Comparison of ENCODE assay signal across 8 cellular contexts in genomic region chr12:54016478-54016964, GRCh38. TPM values are rescaled to one million over a fixed set of nuclear protein-coding genes. Genes with fewer than 3 reads are reported as not detected.
A peak's percentile ranks its signal among the peaks of the same experiment; 100 is the strongest.
DNase-seq lines count a peak whose midpoint lies in the region; ATAC-seq, FAIRE-seq and TF ChIP-seq lines count a peak whose summit lies in the region.

No MANE protein-coding gene starts in this region.

- ATAC-seq in HG02885 (IDR thresholded peaks at IDR 0.05; ENCODE audit: poor library complexity, unreplicated experiment) = no peak

- no peak for TF ChIP-seq CTCF in HEK293 (tag by site-specific recombination; IDR thresholded peaks at IDR 0.05)
- TF ChIP-seq CTCF in hepatocyte (IDR thresholded peaks at IDR 0.05; ENCODE audit: poor library complexity) = no peak

- no peaks in the 10 kb centered on the region for H3K9me2 ChIP-seq in hepatocyte (replicated peaks; ENCODE audit: insufficient read depth)

- no peaks in the 10 kb centered on the region for H4K20me1 ChIP-seq in hepatocyte (ENCODE audit: insufficient read depth, poor library complexity, severe bottlenecking)

- DNase-seq in RKO (ENCODE audit: low spot score) = peak; percentile 95
- peak; percentile 76 for DNase-seq in hepatocyte (ENCODE audit: low spot score)
- no peak for DNase-seq in stimulated activated CD4-positive, alpha-beta T cell treated with anti-CD3 and anti-CD28 coated beads, Interleukin-1b, Interleukin-23, amount 100 ng/mL, for 48 hours
- no peak for DNase-seq in activated CD4-positive, alpha-beta T cell treated with anti-CD3 and anti-CD28 coated beads for 1 hour
- no peak for DNase-seq in stimulated activated CD4-positive, alpha-beta T cell treated with anti-CD3 and anti-CD28 coated beads, Interleukin-2, amount 100 ng/mL, for 48 hours

- H2AFZ ChIP-seq in hepatocyte = no peak overlapping the region

- H3K27ac ChIP-seq in HEK293 (ENCODE audit: extremely low read depth, low read depth, low read length) = peak overlapping the region; percentile 100
- peak overlapping the region; percentile 97 for H3K27ac ChIP-seq in hepatocyte

- WGBS in hepatocyte (ENCODE audit: low lambda C conversion rate, missing lambda C conversion rate) = 2% methylated on average over 24 of the region's 25 CpGs

- H3K4me1 ChIP-seq in HEK293 (ENCODE audit: control insufficient read depth, insufficient read depth, low read length) (peaks cover 45% of the 10 kb centered on the region), hepatocyte (ENCODE audit: insufficient read depth) (peaks cover 13% of the 10 kb centered on the region)

- peak; percentile 92 for FAIRE-seq in A204.1 (lab: Jason Lieb, UNC)

- CTCF ChIA-PET in HEK293 (lab: Yijun Ruan, JAX) = interaction anchor here (0.6 to 3.8 kb wide), 16 partner anchors 9 to 363 kb away, joined by 3 to 23 read pairs (median 4); partner anchors contain the start of genes HOXC10, HOXC5 and HOXC8

- H3K79me2 ChIP-seq in hepatocyte = peaks cover 26% of the 10 kb centered on the region

- peak overlapping the region; percentile 90 for H3K4me2 ChIP-seq in hepatocyte

- peaks cover 77% of the 10 kb centered on the region for H3K27me3 ChIP-seq in hepatocyte

- H3K9me3 ChIP-seq in HEK293 (ENCODE audit: control insufficient read depth, insufficient read depth, low read depth, low read length) (no peaks in the 10 kb centered on the region), hepatocyte (ENCODE audit: low read depth) (no peaks in the 10 kb centered on the region)

- peak overlapping the region; percentile 81 for H3K4me3 ChIP-seq in HEK293 (ENCODE audit: low read depth, low read length)
- peak overlapping the region; percentile 62 for H3K4me3 ChIP-seq in hepatocyte

- H3K36me3 ChIP-seq in HEK293 (ENCODE audit: control insufficient read depth in 2 of 2, insufficient read depth in 1 of 2, low read length in 2 of 2) (no peaks in the 10 kb centered on the region), hepatocyte (replicated peaks; ENCODE audit: insufficient read depth, low read depth) (no peaks in the 10 kb centered on the region)

- POLR2A ChIA-PET in HEK293 (lab: Yijun Ruan, JAX) = interaction anchor here (0.7 to 2.5 kb wide), 19 partner anchors 8 to 343 kb away, joined by 3 to 39 read pairs (median 6); partner anchors contain the start of genes CBX5, HNRNPA1, HOXC13 and HOXC4

TF ChIP-seq in HEK293, 187 proteins besides CTCF, POLR2A, EP300 and RAD21 (continues in another document):
- TF ChIP-seq, protein P1, sequence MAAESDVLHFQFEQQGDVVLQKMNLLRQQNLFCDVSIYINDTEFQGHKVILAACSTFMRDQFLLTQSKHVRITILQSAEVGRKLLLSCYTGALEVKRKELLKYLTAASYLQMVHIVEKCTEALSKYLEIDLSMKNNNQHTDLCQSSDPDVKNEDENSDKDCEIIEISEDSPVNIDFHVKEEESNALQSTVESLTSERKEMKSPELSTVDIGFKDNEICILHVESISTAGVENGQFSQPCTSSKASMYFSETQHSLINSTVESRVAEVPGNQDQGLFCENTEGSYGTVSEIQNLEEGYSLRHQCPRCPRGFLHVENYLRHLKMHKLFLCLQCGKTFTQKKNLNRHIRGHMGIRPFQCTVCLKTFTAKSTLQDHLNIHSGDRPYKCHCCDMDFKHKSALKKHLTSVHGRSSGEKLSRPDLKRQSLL (tag by site-specific recombination; IDR thresholded peaks at IDR 0.05) = no peak
- TF ChIP-seq HOXD13 (CRISPR knock-in tag; IDR thresholded peaks at IDR 0.05; ENCODE audit: borderline replicate concordance) (peak; percentile 74; the same call in 1 of the 2 replicates), ZFP3 (tag by site-specific recombination; IDR thresholded peaks at IDR 0.05; ENCODE audit: low read depth) (no peak), ZNF202 (tag by site-specific recombination; IDR thresholded peaks at IDR 0.05; ENCODE audit: borderline replicate concordance) (no peak), ZSCAN23 (tag by site-specific recombination; IDR thresholded peaks at IDR 0.05) (no peak), ZNF423 (tag by site-specific recombination; IDR thresholded peaks at IDR 0.05) (no peak), ZNF311 (tag by site-specific recombination; IDR thresholded peaks at IDR 0.05; ENCODE audit: borderline replicate concordance) (no peak), ZNF561 (tag by site-specific recombination; IDR thresholded peaks at IDR 0.05; ENCODE audit: borderline replicate concordance) (no peak), ZNF366 (tag by site-specific recombination; conservative IDR thresholded peaks at IDR 0.05) (no peak)
- TF ChIP-seq, protein P2, sequence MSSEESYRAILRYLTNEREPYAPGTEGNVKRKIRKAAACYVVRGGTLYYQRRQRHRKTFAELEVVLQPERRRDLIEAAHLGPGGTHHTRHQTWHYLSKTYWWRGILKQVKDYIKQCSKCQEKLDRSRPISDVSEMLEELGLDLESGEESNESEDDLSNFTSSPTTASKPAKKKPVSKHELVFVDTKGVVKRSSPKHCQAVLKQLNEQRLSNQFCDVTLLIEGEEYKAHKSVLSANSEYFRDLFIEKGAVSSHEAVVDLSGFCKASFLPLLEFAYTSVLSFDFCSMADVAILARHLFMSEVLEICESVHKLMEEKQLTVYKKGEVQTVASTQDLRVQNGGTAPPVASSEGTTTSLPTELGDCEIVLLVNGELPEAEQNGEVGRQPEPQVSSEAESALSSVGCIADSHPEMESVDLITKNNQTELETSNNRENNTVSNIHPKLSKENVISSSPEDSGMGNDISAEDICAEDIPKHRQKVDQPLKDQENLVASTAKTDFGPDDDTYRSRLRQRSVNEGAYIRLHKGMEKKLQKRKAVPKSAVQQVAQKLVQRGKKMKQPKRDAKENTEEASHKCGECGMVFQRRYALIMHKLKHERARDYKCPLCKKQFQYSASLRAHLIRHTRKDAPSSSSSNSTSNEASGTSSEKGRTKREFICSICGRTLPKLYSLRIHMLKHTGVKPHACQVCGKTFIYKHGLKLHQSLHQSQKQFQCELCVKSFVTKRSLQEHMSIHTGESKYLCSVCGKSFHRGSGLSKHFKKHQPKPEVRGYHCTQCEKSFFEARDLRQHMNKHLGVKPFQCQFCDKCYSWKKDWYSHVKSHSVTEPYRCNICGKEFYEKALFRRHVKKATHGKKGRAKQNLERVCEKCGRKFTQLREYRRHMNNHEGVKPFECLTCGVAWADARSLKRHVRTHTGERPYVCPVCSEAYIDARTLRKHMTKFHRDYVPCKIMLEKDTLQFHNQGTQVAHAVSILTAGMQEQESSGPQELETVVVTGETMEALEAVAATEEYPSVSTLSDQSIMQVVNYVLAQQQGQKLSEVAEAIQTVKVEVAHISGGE (tag by site-specific recombination; conservative IDR thresholded peaks at IDR 0.05; ENCODE audit: low read depth) = 0 out of 2 replicates have a peak, but pooled peaks have one; percentile 28
- TF ChIP-seq, protein P3, sequence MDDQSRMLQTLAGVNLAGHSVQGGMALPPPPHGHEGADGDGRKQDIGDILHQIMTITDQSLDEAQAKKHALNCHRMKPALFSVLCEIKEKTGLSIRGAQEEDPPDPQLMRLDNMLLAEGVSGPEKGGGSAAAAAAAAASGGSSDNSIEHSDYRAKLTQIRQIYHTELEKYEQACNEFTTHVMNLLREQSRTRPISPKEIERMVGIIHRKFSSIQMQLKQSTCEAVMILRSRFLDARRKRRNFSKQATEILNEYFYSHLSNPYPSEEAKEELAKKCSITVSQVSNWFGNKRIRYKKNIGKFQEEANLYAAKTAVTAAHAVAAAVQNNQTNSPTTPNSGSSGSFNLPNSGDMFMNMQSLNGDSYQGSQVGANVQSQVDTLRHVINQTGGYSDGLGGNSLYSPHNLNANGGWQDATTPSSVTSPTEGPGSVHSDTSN (CRISPR knock-in tag; IDR thresholded peaks at IDR 0.05) = no peak
- TF ChIP-seq, protein P4, sequence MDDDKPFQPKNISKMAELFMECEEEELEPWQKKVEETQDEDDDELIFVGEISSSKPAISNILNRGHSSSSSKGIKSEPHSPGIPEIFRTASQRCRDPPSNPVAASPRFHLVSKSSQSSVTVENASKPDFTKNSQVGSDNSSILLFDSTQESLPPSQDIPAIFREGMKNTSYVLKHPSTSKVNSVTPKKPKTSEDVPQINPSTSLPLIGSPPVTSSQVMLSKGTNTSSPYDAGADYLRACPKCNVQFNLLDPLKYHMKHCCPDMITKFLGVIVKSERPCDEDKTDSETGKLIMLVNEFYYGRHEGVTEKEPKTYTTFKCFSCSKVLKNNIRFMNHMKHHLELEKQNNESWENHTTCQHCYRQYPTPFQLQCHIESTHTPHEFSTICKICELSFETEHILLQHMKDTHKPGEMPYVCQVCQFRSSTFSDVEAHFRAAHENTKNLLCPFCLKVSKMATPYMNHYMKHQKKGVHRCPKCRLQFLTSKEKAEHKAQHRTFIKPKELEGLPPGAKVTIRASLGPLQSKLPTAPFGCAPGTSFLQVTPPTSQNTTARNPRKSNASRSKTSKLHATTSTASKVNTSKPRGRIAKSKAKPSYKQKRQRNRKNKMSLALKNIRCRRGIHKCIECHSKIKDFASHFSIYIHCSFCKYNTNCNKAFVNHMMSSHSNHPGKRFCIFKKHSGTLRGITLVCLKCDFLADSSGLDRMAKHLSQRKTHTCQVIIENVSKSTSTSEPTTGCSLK (tag by site-specific recombination; IDR thresholded peaks at IDR 0.05) = no peak

RNA-seq across cellular contexts. Expression of gene HOXC8, which starts 7.7 kb away (rescaled TPM):
- total RNA-seq in hepatocyte = 1.6 and 2.0 TPM in 2 replicates
- 6.4 and 8.5 TPM in 2 replicates for polyA plus RNA-seq in hepatocyte

RNA-seq across cellular contexts. Expression of gene HOXC6, which starts 11.7 kb away (rescaled TPM):
- 2.6 and 4.5 TPM in 2 replicates for total RNA-seq in hepatocyte
- 11.1 and 12.1 TPM in 2 replicates for polyA plus RNA-seq in hepatocyte

RNA-seq across cellular contexts. Expression of gene HOXC5, which starts 16.3 kb away (rescaled TPM):
- 0.20 and 0.40 TPM in 2 replicates for total RNA-seq in hepatocyte
- 0.18 and 1.1 TPM in 2 replicates for polyA plus RNA-seq in hepatocyte

RNA-seq across cellular contexts. Expression of gene HOXC9, which starts 16.6 kb away (rescaled TPM):
- total RNA-seq in hepatocyte = 0.10 and 0.60 TPM in 2 replicates
- polyA plus RNA-seq in hepatocyte = 2.7 and 4.1 TPM in 2 replicates

RNA-seq across cellular contexts. Expression of gene HOXC10, which starts 31.6 kb away (rescaled TPM):
- total RNA-seq in hepatocyte = 0.23 and 0.60 TPM in 2 replicates
- polyA plus RNA-seq in hepatocyte = 1.6 and 1.7 TPM in 2 replicates

Comparison
In these comparisons a context has a peak if more than half of its experiments do, and no peak if none do; other contexts are left out.
1. DNase-seq: peak in RKO (single experiment) and hepatocyte (single experiment); none in stimulated activated CD4-positive, alpha-beta T cell treated with anti-CD3 and anti-CD28 coated beads, Interleukin-1b, Interleukin-23, amount 100 ng/mL, for 48 hours (single experiment), activated CD4-positive, alpha-beta T cell treated with anti-CD3 and anti-CD28 coated beads for 1 hour (single experiment) and stimulated activated CD4-positive, alpha-beta T cell treated with anti-CD3 and anti-CD28 coated beads, Interleukin-2, amount 100 ng/mL, for 48 hours (0 of 2).